1 cellular context compared by ENCODE assay signal in the genomic region with DNA sequence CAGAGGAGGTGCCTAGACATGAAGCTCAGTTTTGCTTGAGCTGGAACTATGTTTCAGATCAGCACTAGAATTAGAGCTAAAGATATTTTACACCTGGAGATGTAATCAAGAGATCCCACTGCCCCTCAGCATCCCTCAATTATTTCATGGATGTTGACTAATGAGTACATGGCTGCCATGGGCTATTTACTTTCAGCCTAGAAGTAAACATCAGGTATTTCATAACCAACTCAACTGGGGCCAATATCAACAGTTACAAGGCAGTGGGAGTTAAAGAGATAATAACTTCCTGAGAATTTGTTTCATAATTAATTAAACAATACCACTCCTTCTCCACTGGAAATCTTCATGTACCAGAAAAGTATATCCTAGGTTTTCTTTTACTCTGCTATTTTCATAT.
TF ChIP-seq lines count a peak whose summit lies in the region.

No MANE protein-coding gene starts in this region.

TF ChIP-seq in liver, 16 proteins besides CTCF, POLR2A, EP300 and RAD21 (continued from another document):
- TF ChIP-seq, protein P1, sequence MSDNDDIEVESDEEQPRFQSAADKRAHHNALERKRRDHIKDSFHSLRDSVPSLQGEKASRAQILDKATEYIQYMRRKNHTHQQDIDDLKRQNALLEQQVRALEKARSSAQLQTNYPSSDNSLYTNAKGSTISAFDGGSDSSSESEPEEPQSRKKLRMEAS (IDR thresholded peaks at IDR 0.05), result peak; percentile 55
- no peak for TF ChIP-seq HNF4G (IDR thresholded peaks at IDR 0.05)
- TF ChIP-seq, protein P2, sequence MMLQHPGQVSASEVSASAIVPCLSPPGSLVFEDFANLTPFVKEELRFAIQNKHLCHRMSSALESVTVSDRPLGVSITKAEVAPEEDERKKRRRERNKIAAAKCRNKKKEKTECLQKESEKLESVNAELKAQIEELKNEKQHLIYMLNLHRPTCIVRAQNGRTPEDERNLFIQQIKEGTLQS (IDR thresholded peaks at IDR 0.05), result no peak
- TF ChIP-seq SP1 (IDR thresholded peaks at IDR 0.05), result no peak
- TF ChIP-seq NR2F2 (IDR thresholded peaks at IDR 0.05), result no peak
- TF ChIP-seq FOXA1 (IDR thresholded peaks at IDR 0.05), result peak; percentile 100
- TF ChIP-seq HNF4A (conservative IDR thresholded peaks at IDR 0.05), result peak; percentile 20 to 44
- no peak for TF ChIP-seq GABPA (IDR thresholded peaks at IDR 0.05 in 1 of 2, conservative IDR thresholded peaks at IDR 0.05 in 1 of 2)
- peak; percentile 100 for TF ChIP-seq FOXA2 (IDR thresholded peaks at IDR 0.05)
- TF ChIP-seq EGR1 (IDR thresholded peaks at IDR 0.05; ENCODE audit: low read depth in 2 of 2), result no peak
- peak; percentile 68 for TF ChIP-seq YY1 (IDR thresholded peaks at IDR 0.05)
- TF ChIP-seq, protein P3, sequence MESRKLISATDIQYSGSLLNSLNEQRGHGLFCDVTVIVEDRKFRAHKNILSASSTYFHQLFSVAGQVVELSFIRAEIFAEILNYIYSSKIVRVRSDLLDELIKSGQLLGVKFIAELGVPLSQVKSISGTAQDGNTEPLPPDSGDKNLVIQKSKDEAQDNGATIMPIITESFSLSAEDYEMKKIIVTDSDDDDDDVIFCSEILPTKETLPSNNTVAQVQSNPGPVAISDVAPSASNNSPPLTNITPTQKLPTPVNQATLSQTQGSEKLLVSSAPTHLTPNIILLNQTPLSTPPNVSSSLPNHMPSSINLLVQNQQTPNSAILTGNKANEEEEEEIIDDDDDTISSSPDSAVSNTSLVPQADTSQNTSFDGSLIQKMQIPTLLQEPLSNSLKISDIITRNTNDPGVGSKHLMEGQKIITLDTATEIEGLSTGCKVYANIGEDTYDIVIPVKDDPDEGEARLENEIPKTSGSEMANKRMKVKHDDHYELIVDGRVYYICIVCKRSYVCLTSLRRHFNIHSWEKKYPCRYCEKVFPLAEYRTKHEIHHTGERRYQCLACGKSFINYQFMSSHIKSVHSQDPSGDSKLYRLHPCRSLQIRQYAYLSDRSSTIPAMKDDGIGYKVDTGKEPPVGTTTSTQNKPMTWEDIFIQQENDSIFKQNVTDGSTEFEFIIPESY (IDR thresholded peaks at IDR 0.05), result no peak
- no peak for TF ChIP-seq TAF1 (conservative IDR thresholded peaks at IDR 0.05)
